Comparison of ENCODE assay signal across 18 cellular contexts in the genomic region with DNA sequence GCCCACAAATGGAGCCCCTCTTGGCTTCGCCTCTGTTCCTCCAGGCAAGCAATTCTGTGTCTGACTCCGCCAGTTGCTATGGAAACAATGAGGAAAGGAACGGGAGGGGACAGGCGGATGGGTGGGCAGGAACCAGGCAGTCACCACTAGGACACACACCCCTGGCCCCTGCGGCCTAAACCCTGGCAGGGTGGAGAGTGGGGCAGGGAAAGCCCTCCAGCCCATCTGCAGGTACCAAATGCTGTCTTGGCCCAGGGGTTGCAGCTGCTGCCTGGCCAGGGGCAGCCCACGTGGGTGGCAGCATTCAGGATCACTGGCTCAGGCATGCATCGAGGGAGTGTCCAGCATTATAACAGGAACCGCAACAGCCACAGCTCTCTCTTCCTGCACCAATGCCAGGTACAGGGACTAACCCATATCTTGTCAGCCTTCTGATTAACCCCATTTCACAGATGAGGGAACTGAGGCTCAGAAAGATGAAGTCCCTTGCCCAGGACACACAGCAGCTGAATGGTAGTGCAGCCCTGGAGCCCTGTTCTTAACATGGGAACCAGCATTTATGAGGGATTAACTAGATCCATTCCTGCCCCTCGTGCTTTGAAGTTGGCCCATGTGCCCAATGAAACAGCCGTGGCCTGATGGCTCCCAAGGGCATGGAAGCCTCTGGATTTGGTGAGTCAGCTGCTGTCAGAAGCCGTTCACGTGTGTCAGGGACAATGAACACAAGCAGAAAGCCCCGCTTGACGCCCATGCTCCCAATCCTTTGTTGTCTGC.
DNase-seq lines count a peak whose midpoint lies in the region; ATAC-seq, FAIRE-seq and TF ChIP-seq lines count a peak whose summit lies in the region.
"Had no signal": no experiment of that assay in that cellular context is flagged by ENCODE, and none has a peak within 500 bp of the region (broad histone marks: within the 10 kb centered on the region; RNA-seq: fewer than 3 reads in every experiment).

No MANE protein-coding gene starts in this region.

- no peak overlapping the region for H4K8ac ChIP-seq in H9 (replicated peaks; ENCODE audit: insufficient read length, low read depth, low read length)

- no peak overlapping the region for H4K5ac ChIP-seq in H9 (ENCODE audit: insufficient read length, low read depth, low read length)

- no peak overlapping the region for H2BK20ac ChIP-seq in H9 (ENCODE audit: low read depth, low read length, poor library complexity, severe bottlenecking)

- no peak overlapping the region for H3K14ac ChIP-seq in H9 (ENCODE audit: insufficient read depth, low read length)

- no peaks in the 10 kb centered on the region; a peak in 1 of 7 replicates for H3K36me3 Mint-ChIP-seq in H9 (ENCODE audit: insufficient read depth in 1 of 3, low read depth in 3 of 3)

- TF ChIP-seq RAD21 in K562 (CRISPR knock-in tag; conservative IDR thresholded peaks at IDR 0.05 in 1 of 2, IDR thresholded peaks at IDR 0.05 in 1 of 2), result no peak

- H3K36me3 ChIP-seq in left ventricle myocardium inferior (no peaks in the 10 kb centered on the region), right atrium auricular region (no peaks in the 10 kb centered on the region), K562 (ENCODE audit: control insufficient read depth, insufficient read depth, low read length) (peaks cover 77% of the 10 kb centered on the region; the same call in 2 of the 3 replicates), OCI-LY7 (ENCODE audit: insufficient read depth, low read length) (no peaks in the 10 kb centered on the region)

- peaks cover 32% of the 10 kb centered on the region for H3K27me3 Mint-ChIP-seq in H9 (ENCODE audit: low read depth)

- H3K9me1 ChIP-seq in K562 (ENCODE audit: control insufficient read depth, insufficient read depth, low read length), result peaks cover 3% of the 10 kb centered on the region

- no peak overlapping the region for H3K23ac ChIP-seq in H9 (ENCODE audit: insufficient read length, low read depth, low read length)

- H2BK120ac ChIP-seq in H9 (ENCODE audit: low read depth, low read length, poor library complexity, severe bottlenecking), result no peak overlapping the region

- no peak overlapping the region for H3K4me3 ChIP-seq in left ventricle myocardium inferior
- no peak overlapping the region for H3K4me3 ChIP-seq in right atrium auricular region
- H3K4me3 ChIP-seq in K562, result no peak overlapping the region
- H3K4me3 ChIP-seq in OCI-LY7 (ENCODE audit: low read depth, low read length, poor library complexity, severe bottlenecking), result no peak overlapping the region

- H3K18ac ChIP-seq in H9 (ENCODE audit: insufficient read length, low read depth, low read length), result no peak overlapping the region

- intact Hi-C loops in left ventricle myocardium inferior (cut with micrococcal nuclease) (no loop called here), K562 (cut with micrococcal nuclease) (no loop called here), OCI-LY7 (cut with micrococcal nuclease; ENCODE audit: unreplicated experiment) (no loop called here)

- in situ Hi-C loops in K562 (cut with MboI), result loop anchor here (5.0 to 10.0 kb wide), 2 partner anchors 134 to 256 kb away; no protein-coding TSS in a partner anchor

- H3K79me2 ChIP-seq in K562 (ENCODE audit: control insufficient read depth, insufficient read depth, low read length), result no peaks in the 10 kb centered on the region
- no peaks in the 10 kb centered on the region for H3K79me2 ChIP-seq in H9 (ENCODE audit: insufficient read depth, low read length)
- no peaks in the 10 kb centered on the region for H3K79me2 ChIP-seq in OCI-LY7 (ENCODE audit: insufficient read depth, low read depth, low read length)

- H3K56ac ChIP-seq in H9 (ENCODE audit: insufficient read length, low read depth, low read length), result no peak overlapping the region

- no peak for TF ChIP-seq CTCF in left ventricle myocardium inferior (IDR thresholded peaks at IDR 0.05; ENCODE audit: borderline replicate concordance)
- no peak for TF ChIP-seq CTCF in right atrium auricular region (IDR thresholded peaks at IDR 0.05)
- no peak for TF ChIP-seq CTCF in K562 (IDR thresholded peaks at IDR 0.05 in 2 of 3, conservative IDR thresholded peaks at IDR 0.05 in 1 of 3; ENCODE audit: insufficient read depth in 2 of 3, low read depth in 1 of 3, low read length in 3 of 3)
- no peak for TF ChIP-seq CTCF in H9 (conservative IDR thresholded peaks at IDR 0.05)
- no peak for TF ChIP-seq CTCF in OCI-LY7 (conservative IDR thresholded peaks at IDR 0.05; ENCODE audit: low read length)

- H3K27ac ChIP-seq in left ventricle myocardium inferior (replicated peaks), result peak overlapping the region; percentile 82
- no peak overlapping the region for H3K27ac ChIP-seq in right atrium auricular region
- H3K27ac ChIP-seq in K562 (ENCODE audit: extremely low read depth, low read depth, low read length), result no peak overlapping the region
- H3K27ac ChIP-seq in temporal lobe (ENCODE audit: low read depth, low read length), result peak overlapping the region; percentile 78
- no peak overlapping the region for H3K27ac ChIP-seq in H9 (ENCODE audit: insufficient read length, low read depth, low read length)
- H3K27ac ChIP-seq in OCI-LY7 (ENCODE audit: low read depth, low read length, poor library complexity, severe bottlenecking), result no peak overlapping the region

- no peaks in the 10 kb centered on the region for H3K23me2 ChIP-seq in H9 (ENCODE audit: insufficient read length, low read depth, low read length, poor library complexity, severe bottlenecking)

- H3K79me1 ChIP-seq in H9 (ENCODE audit: insufficient read depth, low read depth, low read length, poor library complexity, severe bottlenecking), result no peaks in the 10 kb centered on the region

- WGBS in K562 (ENCODE audit: insufficient coverage, low coverage, missing lambda C conversion rate), result 92% methylated on average over 12 of the region's 14 CpGs
- no CpG with 5 or more reads among the region's 14 CpGs for WGBS in H9 (ENCODE audit: extremely low coverage, insufficient read length, low lambda C conversion rate)

- CTCF ChIA-PET in K562 (lab: Yijun Ruan, JAX; ENCODE audit: low intra/inter-chr PET ratio) (no interaction called here), OCI-LY7 (lab: Charles Lee; ENCODE audit: unreplicated experiment) (no interaction called here)

- ATAC-seq in K562, result no peak
- ATAC-seq: left lobe of liver had no signal

- H4K91ac ChIP-seq in H9 (ENCODE audit: insufficient read length, low read depth, low read length), result no peak overlapping the region

- H3K4me2 ChIP-seq in K562 (ENCODE audit: insufficient read depth, low read length) (no peak overlapping the region), H9 (ENCODE audit: insufficient read depth, insufficient read length, low read length) (no peak overlapping the region), OCI-LY7 (ENCODE audit: low read length) (no peak overlapping the region)

- H3K4me3 Mint-ChIP-seq in H9, result no peak overlapping the region

- no peak overlapping the region for H3T11ph ChIP-seq in H9 (ENCODE audit: low read length)

- H3K9ac ChIP-seq in K562 (ENCODE audit: insufficient read depth in 1 of 2, low read depth in 2 of 2, low read length in 2 of 2), result 0 out of 4 replicates have a peak overlapping the region, but pooled peaks of 1 of the 2 experiments have one; percentile 56
- no peak overlapping the region for H3K9ac ChIP-seq in H9 (ENCODE audit: extremely low read depth, insufficient read length, low read length)

- H3K27me3 ChIP-seq in left ventricle myocardium inferior (ENCODE audit: low read depth) (no peaks in the 10 kb centered on the region), right atrium auricular region (no peaks in the 10 kb centered on the region), K562 (ENCODE audit: control insufficient read depth in 2 of 2, insufficient read depth in 2 of 2, low read length in 2 of 2) (no peaks in the 10 kb centered on the region), H9 (ENCODE audit: insufficient read depth, low read length) (no peaks in the 10 kb centered on the region)

- no peaks in the 10 kb centered on the region for H3K9me3 Mint-ChIP-seq in H9
- H3K9me3 Mint-ChIP-seq: activated T-helper 2 cell treated with anti-CD3 and anti-CD28 coated beads, Interferon-gamma antibody, Interleukin-2, Interleukin-4, amounts not matched to agents 10 μg/mL and 5 μg/mL and 100 μg/mL, durations not matched to agents 14 hours and 24 hours and 36 hours had no signal

- H2BK5ac ChIP-seq in H9 (ENCODE audit: insufficient read length, low read length), result no peak overlapping the region

- no peak overlapping the region for H2BK15ac ChIP-seq in H9 (ENCODE audit: low read depth, low read length)

- DNase-seq in left ventricle myocardium inferior (no peak), right atrium auricular region (ENCODE audit: low spot score) (no peak), K562 (ENCODE audit: extremely low read depth in 1 of 4, low spot score in 3 of 4) (no peak), kidney tubule cell (ENCODE audit: low spot score) (peak; percentile 28), H9 (no peak), OCI-LY7 (ENCODE audit: low spot score) (no peak), HK-2 (ENCODE audit: unreplicated experiment) (no peak)
- DNase-seq: central memory CD4-positive, alpha-beta T cell; effector memory CD4-positive, alpha-beta T cell; GOT3; MM.1S; NCI-H1694; NCI-H510A; stimulated activated CD4-positive, alpha-beta T cell treated with anti-CD3 and anti-CD28 coated beads, Interleukin-2, amount 100 ng/mL, for 48 hours; T-helper 2 cell had no signal

- no peaks in the 10 kb centered on the region for H3K9me3 ChIP-seq in left ventricle myocardium inferior (replicated peaks)
- no peaks in the 10 kb centered on the region for H3K9me3 ChIP-seq in right atrium auricular region
- no peaks in the 10 kb centered on the region for H3K9me3 ChIP-seq in K562 (replicated peaks; ENCODE audit: control insufficient read depth, insufficient read depth, low read depth, low read length)
- no peaks in the 10 kb centered on the region for H3K9me3 ChIP-seq in H9 (ENCODE audit: control insufficient read depth, low read depth, low read length)
- no peaks in the 10 kb centered on the region for H3K9me3 ChIP-seq in OCI-LY7 (ENCODE audit: low read length)

- H2AFZ ChIP-seq in K562 (ENCODE audit: low read depth, low read length), result no peak overlapping the region
- H2AFZ ChIP-seq in H9 (ENCODE audit: low read length), result no peak overlapping the region
- H2AFZ ChIP-seq in OCI-LY7 (ENCODE audit: low read length), result no peak overlapping the region

- TF ChIP-seq POLR2A in K562 (conservative IDR thresholded peaks at IDR 0.05), result no peak

- H4K20me1 ChIP-seq in K562 (replicated peaks; ENCODE audit: control insufficient read depth, insufficient read depth, low read length) (no peaks in the 10 kb centered on the region; the same call in 1 of the 2 replicates), H9 (ENCODE audit: control insufficient read depth, insufficient read depth, insufficient read length) (no peaks in the 10 kb centered on the region), OCI-LY7 (ENCODE audit: insufficient read depth, low read length) (no peaks in the 10 kb centered on the region)

- no peak for FAIRE-seq in K562 (lab: Jason Lieb, UNC)

- no peak overlapping the region for H2AK5ac ChIP-seq in H9 (ENCODE audit: insufficient read length, low read length)

- H2BK12ac ChIP-seq in H9 (ENCODE audit: insufficient read length, low read depth, low read length), result no peak overlapping the region

- peaks cover 22 to 23% of the 10 kb centered on the region in 2 experiments for H3K4me1 Mint-ChIP-seq in H9

- H3K4ac ChIP-seq in H9 (ENCODE audit: low read depth, low read length), result no peak overlapping the region

- no peak overlapping the region; a peak in 1 of 7 replicates for H3K27ac Mint-ChIP-seq in H9
- H3K27ac Mint-ChIP-seq: activated T-helper 2 cell treated with anti-CD3 and anti-CD28 coated beads, Interferon-gamma antibody, Interleukin-2, Interleukin-4, amounts not matched to agents 10 μg/mL and 5 μg/mL and 100 μg/mL, durations not matched to agents 14 hours and 24 hours and 36 hours had no signal

- no peak for TF ChIP-seq EP300 in K562 (IDR thresholded peaks at IDR 0.05; ENCODE audit: low read length)

- POLR2A ChIA-PET in K562 (lab: Yijun Ruan, JAX), result interaction anchor here (0.6 to 1.6 kb wide), 2 partner anchors 110 to 145 kb away, joined by 3 to 6 read pairs; no protein-coding TSS in a partner anchor
- POLR2A ChIA-PET in OCI-LY7 (lab: Charles Lee), result no interaction called here

- H3K4me1 ChIP-seq in left ventricle myocardium inferior (peaks cover 43% of the 10 kb centered on the region), right atrium auricular region (peaks cover 0 to 49% of the 10 kb centered on the region in 2 donors), K562 (replicated peaks in 1 of 2; ENCODE audit: control insufficient read depth in 2 of 2, insufficient read depth in 2 of 2, low read length in 2 of 2) (peaks cover 5 to 38% of the 10 kb centered on the region in 2 experiments; a peak in 3 of 5 replicates), H9 (ENCODE audit: insufficient read depth, low read length) (no peaks in the 10 kb centered on the region), OCI-LY7 (ENCODE audit: insufficient read depth, low read length, poor library complexity, severe bottlenecking) (peaks cover 24% of the 10 kb centered on the region)

- H3K9me2 ChIP-seq in OCI-LY7 (ENCODE audit: insufficient read depth, low read length), result no peaks in the 10 kb centered on the region

- BruUV-seq in K562 (replicated peaks; lab: Mats Ljungman, UMichigan), result no TSS peak
- BruUV-seq in OCI-LY7 (replicated peaks; lab: Mats Ljungman, UMichigan), result no TSS peak

Comparison
In these comparisons a context has a peak if more than half of its experiments do, and no peak if none do; other contexts are left out.
1. H3K27ac ChIP-seq: peak in left ventricle myocardium inferior (single experiment) and temporal lobe (single experiment); none in right atrium auricular region (0 of 2), K562 (single experiment), H9 (single experiment) and OCI-LY7 (single experiment).